Comparison of ENCODE assay signal across 21 cellular contexts in genomic region chr3:100613721-100614390, GRCh38. TPM values are rescaled to one million over a fixed set of nuclear protein-coding genes. Genes with fewer than 3 reads are reported as not detected.
DNase-seq lines count a peak whose midpoint lies in the region; ATAC-seq lines count a peak whose summit lies in the region.
"Had no signal": no experiment of that assay in that cellular context is flagged by ENCODE, and none has a peak within 500 bp of the region (broad histone marks: within the 10 kb centered on the region; RNA-seq: fewer than 3 reads in every experiment).

No MANE protein-coding gene starts in this region.

- no peaks in the 10 kb centered on the region for H3F3A ChIP-seq in GM23248 (ENCODE audit: insufficient read depth)

- peak; percentile 33 for DNase-seq in HT-29 (ENCODE audit: low spot score)
- no peak for DNase-seq in NCI-H1417 treated with DMSO at 0.1 percent for 48 hours (lab: John Stamatoyannopoulos, UW)
- DNase-seq in AG20443 (ENCODE audit: low spot score) = no peak
- DNase-seq in GM23248 = no peak
- DNase-seq: activated naive CD4-positive, alpha-beta T cell treated with Interleukin-2 at 50 U/mL for 16 hours; effector CD4-positive, alpha-beta T cell; left ventricle myocardium superior; NCI-H2227 treated with DMSO at 0.1 percent for 48 hours; stimulated activated CD4-positive, alpha-beta T cell treated with anti-CD3 and anti-CD28 coated beads, Interleukin-4, amount 100 ng/mL, for 24 hours; stimulated activated naive B cell treated with anti-CD40 and anti-IgM and Interleukin-4, amounts not matched to agents 10 μg/mL and 1 μg/mL and 100 μg/mL, for 72 hours had no signal

- no peak overlapping the region for H2AFZ ChIP-seq in GM23248

- H3K27ac ChIP-seq in muscle layer of duodenum (ENCODE audit: low read length) (peak overlapping the region; percentile 24), GM23248 (no peak overlapping the region)
- H3K27ac ChIP-seq: C4-2B, VCaP had no signal

- H3K9ac ChIP-seq in GM23248 = no peak overlapping the region

- no peaks in the 10 kb centered on the region for H3K36me3 ChIP-seq in muscle layer of duodenum (ENCODE audit: control insufficient read depth in 1 of 2, insufficient read depth in 2 of 2, low read length in 2 of 2)
- H3K36me3 ChIP-seq in GM23248 (ENCODE audit: low read depth) = no peaks in the 10 kb centered on the region

- no peaks in the 10 kb centered on the region for H3K79me2 ChIP-seq in GM23248 (ENCODE audit: insufficient read depth)

- H3K4me2 ChIP-seq in GM23248 (ENCODE audit: unreplicated experiment) = no peak overlapping the region

- in situ Hi-C loops in GM23248 (cut with MboI) = no loop called here

- peak; percentile 57 for ATAC-seq in GM18858 (IDR thresholded peaks at IDR 0.05; ENCODE audit: unreplicated experiment)
- ATAC-seq in HG02678 (IDR thresholded peaks at IDR 0.05; ENCODE audit: unreplicated experiment) = peak; percentile 84
- ATAC-seq in HG03565 (IDR thresholded peaks at IDR 0.05; ENCODE audit: unreplicated experiment) = no peak
- ATAC-seq: left ventricle myocardium superior; sciatic nerve; SK-N-SH treated with all-trans-retinoic acid at 6 μM for 48 hours; stimulated activated naive B cell treated with anti-CD40 and anti-IgM and Interleukin-4, amounts not matched to agents 10 μg/mL and 1 μg/mL and 100 μg/mL, for 72 hours had no signal

- H3K4me1 ChIP-seq in muscle layer of duodenum (ENCODE audit: control insufficient read depth in 1 of 2, insufficient read depth in 2 of 2, low read length in 2 of 2) = no peaks in the 10 kb centered on the region
- H3K4me1 ChIP-seq in GM23248 (ENCODE audit: insufficient read depth) = peaks cover 6% of the 10 kb centered on the region; the same call in 1 of the 2 replicates

- H4K20me1 ChIP-seq in GM23248 (ENCODE audit: insufficient read depth) = no peaks in the 10 kb centered on the region

- H3K9me3 ChIP-seq in muscle layer of duodenum (ENCODE audit: control insufficient read depth in 1 of 2, low read length in 2 of 2) = no peaks in the 10 kb centered on the region
- no peaks in the 10 kb centered on the region for H3K9me3 ChIP-seq in GM23248 (ENCODE audit: low read depth)

- no peaks in the 10 kb centered on the region for H3K27me3 ChIP-seq in muscle layer of duodenum (ENCODE audit: low read depth, low read length)
- peaks cover 38% of the 10 kb centered on the region; the same call in 1 of the 2 replicates for H3K27me3 ChIP-seq in GM23248 (replicated peaks; ENCODE audit: insufficient read depth)

- H3K4me3 ChIP-seq in muscle layer of duodenum (ENCODE audit: low read depth in 1 of 2, low read length in 2 of 2) (no peak overlapping the region), GM23248 (no peak overlapping the region)

- no peaks in the 10 kb centered on the region for H3K9me2 ChIP-seq in GM23248 (ENCODE audit: insufficient read depth)

- 53 to 72% methylated on average over 4 of the region's 4 CpGs for WGBS in GM23248 (ENCODE audit: low coverage in 1 of 2, low lambda C conversion rate in 2 of 2, missing lambda C conversion rate in 2 of 2), 2 experiments

RNA-seq across cellular contexts. Expression of gene ADGRG7, which starts 4.5 kb away (rescaled TPM):
- 0.08 and 0.13 TPM in 2 replicates for total RNA-seq in HT-29 (2014; rRNA removed; shearing (Covaris generic))
- total RNA-seq in GM23248 (2014; rRNA removed; shearing (Covaris generic)) = not detected in 2 replicates
- polyA plus RNA-seq in GM23248 (2016; fragmentation: Nextera tagmentation; extraction: Ambion mirVana) = not detected in 2 replicates
- total RNA-seq: Daoy, HT1080, left ventricle myocardium superior, sciatic nerve had no signal
- polyA plus RNA-seq: neural cell had no signal
